ENCODE assay signal across 1 cellular context in the genomic region with DNA sequence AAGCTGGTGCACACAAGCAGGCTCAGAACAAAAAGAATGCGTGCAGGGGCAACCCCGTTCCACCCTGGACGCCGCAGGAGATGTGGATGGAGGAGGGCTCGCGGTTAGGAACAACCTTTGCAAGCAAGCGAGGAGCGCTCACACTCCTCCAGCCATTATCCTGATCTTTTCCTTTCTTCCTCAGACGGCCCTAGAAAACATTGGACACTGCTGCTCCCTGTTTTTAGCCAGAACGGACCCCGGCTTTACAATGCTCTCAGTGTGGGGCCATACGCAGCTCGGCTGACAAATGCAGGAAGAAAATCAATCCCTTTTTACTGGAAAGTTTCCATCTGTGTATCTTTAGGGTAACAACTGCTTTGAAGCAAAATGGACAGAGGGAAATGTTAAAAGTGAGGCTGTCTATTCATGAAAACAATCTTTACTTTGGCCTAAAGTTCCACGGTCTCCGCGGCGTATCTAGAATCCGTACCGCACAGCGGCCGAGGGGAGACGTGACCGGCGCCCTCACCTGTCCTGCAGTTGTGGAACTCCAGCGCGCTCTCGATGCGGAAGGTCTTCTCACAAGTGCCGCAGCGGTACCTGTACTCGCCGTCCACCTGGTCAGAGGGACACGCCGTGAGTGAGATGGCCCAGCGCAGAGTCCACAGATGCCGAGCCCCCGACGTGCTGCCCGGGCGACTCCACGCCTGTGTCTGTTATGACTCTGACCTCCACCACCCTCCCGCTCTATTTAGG.
TF ChIP-seq lines count a peak whose summit lies in the region.

No MANE protein-coding gene starts in this region.

TF ChIP-seq in H1, 55 proteins besides CTCF, POLR2A, EP300 and RAD21:
- TF ChIP-seq, protein P1, sequence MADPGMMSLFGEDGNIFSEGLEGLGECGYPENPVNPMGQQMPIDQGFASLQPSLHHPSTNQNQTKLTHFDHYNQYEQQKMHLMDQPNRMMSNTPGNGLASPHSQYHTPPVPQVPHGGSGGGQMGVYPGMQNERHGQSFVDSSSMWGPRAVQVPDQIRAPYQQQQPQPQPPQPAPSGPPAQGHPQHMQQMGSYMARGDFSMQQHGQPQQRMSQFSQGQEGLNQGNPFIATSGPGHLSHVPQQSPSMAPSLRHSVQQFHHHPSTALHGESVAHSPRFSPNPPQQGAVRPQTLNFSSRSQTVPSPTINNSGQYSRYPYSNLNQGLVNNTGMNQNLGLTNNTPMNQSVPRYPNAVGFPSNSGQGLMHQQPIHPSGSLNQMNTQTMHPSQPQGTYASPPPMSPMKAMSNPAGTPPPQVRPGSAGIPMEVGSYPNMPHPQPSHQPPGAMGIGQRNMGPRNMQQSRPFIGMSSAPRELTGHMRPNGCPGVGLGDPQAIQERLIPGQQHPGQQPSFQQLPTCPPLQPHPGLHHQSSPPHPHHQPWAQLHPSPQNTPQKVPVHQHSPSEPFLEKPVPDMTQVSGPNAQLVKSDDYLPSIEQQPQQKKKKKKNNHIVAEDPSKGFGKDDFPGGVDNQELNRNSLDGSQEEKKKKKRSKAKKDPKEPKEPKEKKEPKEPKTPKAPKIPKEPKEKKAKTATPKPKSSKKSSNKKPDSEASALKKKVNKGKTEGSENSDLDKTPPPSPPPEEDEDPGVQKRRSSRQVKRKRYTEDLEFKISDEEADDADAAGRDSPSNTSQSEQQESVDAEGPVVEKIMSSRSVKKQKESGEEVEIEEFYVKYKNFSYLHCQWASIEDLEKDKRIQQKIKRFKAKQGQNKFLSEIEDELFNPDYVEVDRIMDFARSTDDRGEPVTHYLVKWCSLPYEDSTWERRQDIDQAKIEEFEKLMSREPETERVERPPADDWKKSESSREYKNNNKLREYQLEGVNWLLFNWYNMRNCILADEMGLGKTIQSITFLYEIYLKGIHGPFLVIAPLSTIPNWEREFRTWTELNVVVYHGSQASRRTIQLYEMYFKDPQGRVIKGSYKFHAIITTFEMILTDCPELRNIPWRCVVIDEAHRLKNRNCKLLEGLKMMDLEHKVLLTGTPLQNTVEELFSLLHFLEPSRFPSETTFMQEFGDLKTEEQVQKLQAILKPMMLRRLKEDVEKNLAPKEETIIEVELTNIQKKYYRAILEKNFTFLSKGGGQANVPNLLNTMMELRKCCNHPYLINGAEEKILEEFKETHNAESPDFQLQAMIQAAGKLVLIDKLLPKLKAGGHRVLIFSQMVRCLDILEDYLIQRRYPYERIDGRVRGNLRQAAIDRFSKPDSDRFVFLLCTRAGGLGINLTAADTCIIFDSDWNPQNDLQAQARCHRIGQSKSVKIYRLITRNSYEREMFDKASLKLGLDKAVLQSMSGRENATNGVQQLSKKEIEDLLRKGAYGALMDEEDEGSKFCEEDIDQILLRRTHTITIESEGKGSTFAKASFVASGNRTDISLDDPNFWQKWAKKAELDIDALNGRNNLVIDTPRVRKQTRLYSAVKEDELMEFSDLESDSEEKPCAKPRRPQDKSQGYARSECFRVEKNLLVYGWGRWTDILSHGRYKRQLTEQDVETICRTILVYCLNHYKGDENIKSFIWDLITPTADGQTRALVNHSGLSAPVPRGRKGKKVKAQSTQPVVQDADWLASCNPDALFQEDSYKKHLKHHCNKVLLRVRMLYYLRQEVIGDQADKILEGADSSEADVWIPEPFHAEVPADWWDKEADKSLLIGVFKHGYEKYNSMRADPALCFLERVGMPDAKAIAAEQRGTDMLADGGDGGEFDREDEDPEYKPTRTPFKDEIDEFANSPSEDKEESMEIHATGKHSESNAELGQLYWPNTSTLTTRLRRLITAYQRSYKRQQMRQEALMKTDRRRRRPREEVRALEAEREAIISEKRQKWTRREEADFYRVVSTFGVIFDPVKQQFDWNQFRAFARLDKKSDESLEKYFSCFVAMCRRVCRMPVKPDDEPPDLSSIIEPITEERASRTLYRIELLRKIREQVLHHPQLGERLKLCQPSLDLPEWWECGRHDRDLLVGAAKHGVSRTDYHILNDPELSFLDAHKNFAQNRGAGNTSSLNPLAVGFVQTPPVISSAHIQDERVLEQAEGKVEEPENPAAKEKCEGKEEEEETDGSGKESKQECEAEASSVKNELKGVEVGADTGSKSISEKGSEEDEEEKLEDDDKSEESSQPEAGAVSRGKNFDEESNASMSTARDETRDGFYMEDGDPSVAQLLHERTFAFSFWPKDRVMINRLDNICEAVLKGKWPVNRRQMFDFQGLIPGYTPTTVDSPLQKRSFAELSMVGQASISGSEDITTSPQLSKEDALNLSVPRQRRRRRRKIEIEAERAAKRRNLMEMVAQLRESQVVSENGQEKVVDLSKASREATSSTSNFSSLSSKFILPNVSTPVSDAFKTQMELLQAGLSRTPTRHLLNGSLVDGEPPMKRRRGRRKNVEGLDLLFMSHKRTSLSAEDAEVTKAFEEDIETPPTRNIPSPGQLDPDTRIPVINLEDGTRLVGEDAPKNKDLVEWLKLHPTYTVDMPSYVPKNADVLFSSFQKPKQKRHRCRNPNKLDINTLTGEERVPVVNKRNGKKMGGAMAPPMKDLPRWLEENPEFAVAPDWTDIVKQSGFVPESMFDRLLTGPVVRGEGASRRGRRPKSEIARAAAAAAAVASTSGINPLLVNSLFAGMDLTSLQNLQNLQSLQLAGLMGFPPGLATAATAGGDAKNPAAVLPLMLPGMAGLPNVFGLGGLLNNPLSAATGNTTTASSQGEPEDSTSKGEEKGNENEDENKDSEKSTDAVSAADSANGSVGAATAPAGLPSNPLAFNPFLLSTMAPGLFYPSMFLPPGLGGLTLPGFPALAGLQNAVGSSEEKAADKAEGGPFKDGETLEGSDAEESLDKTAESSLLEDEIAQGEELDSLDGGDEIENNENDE (IDR thresholded peaks at IDR 0.05; ENCODE audit: insufficient replicate concordance, low read length), result no peak
- TF ChIP-seq TAF7 (optimal IDR thresholded peaks at IDR 0.05; ENCODE audit: borderline replicate concordance, low read depth, low read length), result no peak
- TF ChIP-seq JUN (IDR thresholded peaks at IDR 0.05; ENCODE audit: low read depth, low read length), result no peak
- TF ChIP-seq POU5F1 (IDR thresholded peaks at IDR 0.05; ENCODE audit: low read depth, low read length), result no peak
- TF ChIP-seq HDAC2 (IDR thresholded peaks at IDR 0.05; ENCODE audit: borderline replicate concordance in 1 of 2, low read depth in 2 of 2, low read length in 2 of 2), result no peak
- TF ChIP-seq JUND (IDR thresholded peaks at IDR 0.05; ENCODE audit: low read length), result no peak
- TF ChIP-seq SIX5 (IDR thresholded peaks at IDR 0.05; ENCODE audit: low read depth, low read length), result no peak
- no peak for TF ChIP-seq CEBPB (IDR thresholded peaks at IDR 0.05; ENCODE audit: low read depth, low read length)
- TF ChIP-seq CBX5 (IDR thresholded peaks at IDR 0.05; ENCODE audit: low read depth, low read length), result no peak
